7 cellular contexts compared by ENCODE assay signal in genomic region chr11:69444381-69445130, GRCh38. TPM values are rescaled to one million over a fixed set of nuclear protein-coding genes. Genes with fewer than 3 reads are reported as not detected.
DNase-seq lines count a peak whose midpoint lies in the region; ATAC-seq and TF ChIP-seq lines count a peak whose summit lies in the region.

No MANE protein-coding gene starts in this region.

- in situ Hi-C loops in IMR-90 (cut with MboI; ENCODE audit: low sequenced_read_pairs): loop anchor here (10.0 kb wide), 1 partner anchor 190 kb away; no protein-coding TSS in a partner anchor

- H4K8ac ChIP-seq in IMR-90 (ENCODE audit: low read depth in 2 of 2, low read length in 2 of 2): peak overlapping the region; percentile 94 to 99

- H3K27me3 ChIP-seq in IMR-90 (ENCODE audit: control insufficient read depth, insufficient read depth, low read length) (no peaks in the 10 kb centered on the region), ovary (no peaks in the 10 kb centered on the region)

- intact Hi-C loops in IMR-90 (cut with micrococcal nuclease): loop anchor here (1.0 to 5.0 kb wide), 3 partner anchors 147 to 342 kb away; partner anchors contain the start of gene CCND1
- intact Hi-C loops in ovary (cut with DNase I): no loop called here

- H3K4me2 ChIP-seq in IMR-90 (ENCODE audit: low read depth, low read length): peak overlapping the region; percentile 70; the same call in 1 of the 2 replicates

- peak; percentile 16 for ATAC-seq in IMR-90 (ENCODE audit: low read depth)
- ATAC-seq in HG02973 (IDR thresholded peaks at IDR 0.05; ENCODE audit: unreplicated experiment): no peak
- ATAC-seq in GM18868 (IDR thresholded peaks at IDR 0.05; ENCODE audit: unreplicated experiment): no peak

- peak overlapping the region; percentile 92 for H2BK5ac ChIP-seq in IMR-90 (ENCODE audit: low read depth, low read length, poor library complexity, severe bottlenecking)

- H3K9me3 ChIP-seq in IMR-90 (ENCODE audit: control insufficient read depth, insufficient read depth, low read length) (no peaks in the 10 kb centered on the region), ovary (no peaks in the 10 kb centered on the region)

- dilution Hi-C loops in IMR-90 (cut with HindIII; ENCODE audit: low sequenced_read_pairs, unreplicated experiment): no loop called here

- H3K79me1 ChIP-seq in IMR-90 (ENCODE audit: low read depth in 1 of 2, low read length in 2 of 2): peaks cover 0 to 11% of the 10 kb centered on the region in 2 experiments; a peak in 2 of 4 replicates

- POLR2A ChIA-PET in IMR-90 (lab: Charles Lee; ENCODE audit: unreplicated experiment): no interaction called here

- TF ChIP-seq POLR2A in IMR-90 (IDR thresholded peaks at IDR 0.05; ENCODE audit: low read depth, low read length) (no peak), ovary (IDR thresholded peaks at IDR 0.05) (no peak)

- H3K18ac ChIP-seq in IMR-90 (ENCODE audit: low read depth, low read length): peak overlapping the region; percentile 65; the same call in 1 of the 2 replicates

- H3K9ac ChIP-seq in IMR-90 (ENCODE audit: low read depth, low read length): no peak overlapping the region

- H3K4me3 ChIP-seq in IMR-90 (ENCODE audit: insufficient read depth, low read depth, low read length) (no peak overlapping the region), ovary (no peak overlapping the region)

- H3K4ac ChIP-seq in IMR-90 (ENCODE audit: low read depth, low read length): peak overlapping the region; percentile 96

- H2AK9ac ChIP-seq in IMR-90 (replicated peaks; ENCODE audit: low read depth, low read length, poor library complexity): peak overlapping the region; percentile 95

- WGBS in IMR-90 (ENCODE audit: extremely low coverage in 2 of 2, insufficient read length in 1 of 2), 2 experiments: 63% methylated on average over 10 of the region's 32 CpGs; no CpG with 5 or more reads in 1 of the 2 experiments
- 37 to 52% (median 52%) methylated on average over 32 of the region's 32 CpGs for WGBS in ovary, 3 donors

- H3K14ac ChIP-seq in IMR-90 (replicated peaks; ENCODE audit: low read depth, low read length): peak overlapping the region; percentile 97

- H2BK120ac ChIP-seq in IMR-90 (ENCODE audit: low read depth, low read length): peak overlapping the region; percentile 84

- peak; percentile 93 for DNase-seq in IMR-90
- peak; percentile 61 for DNase-seq in brain pericyte (ENCODE audit: low read depth, low spot score)
- peak; percentile 60 for DNase-seq in kidney tubule cell (ENCODE audit: low spot score)
- peak in 17 of 49 donors; percentile 10 to 46 (median 20) for DNase-seq in substantia nigra (lab: John Stamatoyannopoulos, UW)
- DNase-seq in ovary: no peak

- H3K9me1 ChIP-seq in IMR-90 (ENCODE audit: insufficient read depth, low read length): peaks cover 25% of the 10 kb centered on the region

- peak overlapping the region; percentile 81; the same call in 1 of the 2 replicates for H2BK20ac ChIP-seq in IMR-90 (ENCODE audit: low read depth, low read length)

- no peaks in the 10 kb centered on the region for H4K20me1 ChIP-seq in IMR-90 (ENCODE audit: insufficient read depth, low read length)

- peak overlapping the region; percentile 98 for H2AK5ac ChIP-seq in IMR-90 (ENCODE audit: low read depth, low read length)

- BruUV-seq in IMR-90 (replicated peaks; lab: Mats Ljungman, UMichigan): no TSS peak

- TF ChIP-seq RAD21 in IMR-90 (IDR thresholded peaks at IDR 0.05; ENCODE audit: low read length): peak; percentile 49

- H3K36me3 ChIP-seq in IMR-90 (ENCODE audit: control insufficient read depth, insufficient read depth, low read length) (no peaks in the 10 kb centered on the region), ovary (no peaks in the 10 kb centered on the region)

- peaks cover 27% of the 10 kb centered on the region for H3K4me1 ChIP-seq in IMR-90 (ENCODE audit: control insufficient read depth, insufficient read depth, low read length)
- peaks cover 1% of the 10 kb centered on the region for H3K4me1 ChIP-seq in ovary (ENCODE audit: insufficient read depth)

- peak overlapping the region; percentile 95 for H3K27ac ChIP-seq in IMR-90 (ENCODE audit: insufficient read depth, low read length)
- peak overlapping the region; percentile 63 for H3K27ac ChIP-seq in substantia nigra (ENCODE audit: low read depth, low read length, poor library complexity, severe bottlenecking)
- no peak overlapping the region for H3K27ac ChIP-seq in ovary

- CTCF ChIA-PET in IMR-90 (lab: Yijun Ruan, JAX): no interaction called here

- H3K56ac ChIP-seq in IMR-90 (ENCODE audit: extremely low read depth, insufficient read depth, low read length): no peak overlapping the region

- H2BK15ac ChIP-seq in IMR-90 (ENCODE audit: low read depth, low read length): peak overlapping the region; percentile 88; the same call in 1 of the 3 replicates

- TF ChIP-seq EP300 in ovary (IDR thresholded peaks at IDR 0.05): no peak

- peak overlapping the region; percentile 95 for H4K91ac ChIP-seq in IMR-90 (ENCODE audit: insufficient read depth, low read depth, low read length)

- peak overlapping the region; percentile 11 for H2AFZ ChIP-seq in IMR-90 (replicated peaks; ENCODE audit: low read length, poor library complexity)

- H3K23ac ChIP-seq in IMR-90 (ENCODE audit: low read depth, low read length): 0 out of 2 replicates have a peak overlapping the region, but pooled peaks have one; percentile 97

- peak; percentile 56 for TF ChIP-seq CTCF in IMR-90 (conservative IDR thresholded peaks at IDR 0.05; ENCODE audit: low read depth, low read length)
- TF ChIP-seq CTCF in ovary (IDR thresholded peaks at IDR 0.05): no peak

- H4K5ac ChIP-seq in IMR-90 (ENCODE audit: low read depth, low read length): peak overlapping the region; percentile 68; the same call in 1 of the 2 replicates

TF ChIP-seq in IMR-90, 13 proteins besides CTCF, POLR2A, EP300 and RAD21:
- TF ChIP-seq USF2 (IDR thresholded peaks at IDR 0.05; ENCODE audit: low read depth, low read length) (no peak), MAZ (IDR thresholded peaks at IDR 0.05; ENCODE audit: borderline replicate concordance, low read depth, low read length) (peak; percentile 23; the same call in 1 of the 2 replicates), RFX5 (IDR thresholded peaks at IDR 0.05; ENCODE audit: low read depth, low read length) (no peak), MXI1 (IDR thresholded peaks at IDR 0.05; ENCODE audit: borderline replicate concordance, low read depth, low read length) (no peak; the same call in 1 of the 2 replicates), MAFK (IDR thresholded peaks at IDR 0.05; ENCODE audit: low read depth, low read length) (no peak), SMC3 (IDR thresholded peaks at IDR 0.05; ENCODE audit: low read depth, low read length) (peak; percentile 39), NFE2L2 (IDR thresholded peaks at IDR 0.05; ENCODE audit: low read depth, low read length) (no peak), CEBPB (IDR thresholded peaks at IDR 0.05; ENCODE audit: low read depth, low read length) (peak; percentile 99), ELK1 (IDR thresholded peaks at IDR 0.05; ENCODE audit: borderline replicate concordance, low read depth, low read length) (no peak), RCOR1 (IDR thresholded peaks at IDR 0.05; ENCODE audit: insufficient replicate concordance, low read length) (no peak), BHLHE40 (IDR thresholded peaks at IDR 0.05; ENCODE audit: low read depth, low read length) (peak; percentile 13; the same call in 1 of the 2 replicates), CHD1 (IDR thresholded peaks at IDR 0.05; ENCODE audit: low read depth, low read length) (no peak), FOS (IDR thresholded peaks at IDR 0.05; ENCODE audit: low read depth, low read length) (no peak)

RNA-seq across cellular contexts. Expression of gene LINC01488, which starts 36.9 kb away (rescaled TPM):
- total RNA-seq in IMR-90 (2012; rRNA removed): not detected in 2 replicates
- not detected in 2 replicates for polyA plus RNA-seq in IMR-90 (2012; rRNA removed)
- polyA plus RNA-seq in IMR-90 (2012; cell fraction: cytosol; rRNA removed): not detected in 2 replicates
- not detected in 2 replicates for polyA plus RNA-seq in IMR-90 (2012; cell fraction: nucleus; rRNA removed; ENCODE audit: low replicate concordance)
- total RNA-seq in ovary: not detected
- polyA plus RNA-seq in ovary: not detected

Comparison
In these comparisons a context has a peak if more than half of its experiments do, and no peak if none do; other contexts are left out.
1. DNase-seq: peak in IMR-90 (single experiment), brain pericyte (single experiment) and kidney tubule cell (single experiment); none in ovary (0 of 5).
2. H3K27ac ChIP-seq: peak in IMR-90 (single experiment) and substantia nigra (single experiment); none in ovary (0 of 2).